In genomic region chr15:92665100-92665555, GRCh38 we compare ENCODE assay signal across 11 cellular contexts. TPM values are rescaled to one million over a fixed set of nuclear protein-coding genes. Genes with fewer than 3 reads are reported as not detected.
DNase-seq lines count a peak whose midpoint lies in the region; TF ChIP-seq lines count a peak whose summit lies in the region.
"Had no signal": no experiment of that assay in that cellular context is flagged by ENCODE, and none has a peak within 500 bp of the region (broad histone marks: within the 10 kb centered on the region; RNA-seq: fewer than 3 reads in every experiment).

No MANE protein-coding gene starts in this region.

- DNase-seq in esophagus squamous epithelium (lab: John Stamatoyannopoulos, UW) (no peak), NCI-H748 (lab: John Stamatoyannopoulos, UW; ENCODE audit: unreplicated experiment) (no peak), spleen (no peak), BE2C (no peak), NCI-H146 treated with DMSO at 0.1 percent for 48 hours (lab: John Stamatoyannopoulos, UW; ENCODE audit: unreplicated experiment) (no peak)
- DNase-seq: activated naive CD4-positive, alpha-beta T cell treated with anti-CD3 and anti-CD28 coated beads, Interleukin-2, amount 50 U/mL, for 16 hours; NCI-H446 treated with DMSO at 0.1 percent for 48 hours had no signal

- peaks cover 4% of the 10 kb centered on the region for H3K27me3 Mint-ChIP-seq in nephron (ENCODE audit: low read depth)

- H3K79me2 ChIP-seq in ACC112 (ENCODE audit: control insufficient read depth, insufficient read depth, low read length, unreplicated experiment) (no peaks in the 10 kb centered on the region), KMS-11 (ENCODE audit: insufficient read depth, low read depth) (no peaks in the 10 kb centered on the region)

- H3K4me3 ChIP-seq in ACC112 (ENCODE audit: low read depth, low read length) (peak overlapping the region; percentile 2; the same call in 1 of the 2 replicates), KMS-11 (IDR thresholded peaks at IDR 0.05; ENCODE audit: insufficient read depth, low read depth, low read length) (no peak overlapping the region), esophagus squamous epithelium (no peak overlapping the region), spleen (no peak overlapping the region), BE2C (ENCODE audit: low read depth, low read length) (no peak overlapping the region)

- intact Hi-C loops in esophagus squamous epithelium (cut with DNase I) (no loop called here), spleen (cut with DNase I; ENCODE audit: low total_unique reads) (no loop called here)

- H3K9me3 ChIP-seq in esophagus squamous epithelium, result no peaks in the 10 kb centered on the region
- no peaks in the 10 kb centered on the region for H3K9me3 ChIP-seq in spleen
- no peaks in the 10 kb centered on the region for H3K9me3 ChIP-seq in BE2C

- TF ChIP-seq POLR2A in esophagus squamous epithelium (IDR thresholded peaks at IDR 0.05), result no peak
- TF ChIP-seq POLR2A in spleen (IDR thresholded peaks at IDR 0.05), result no peak

- TF ChIP-seq CTCF in KMS-11 (conservative IDR thresholded peaks at IDR 0.05; ENCODE audit: low read depth, low read length), result no peak
- TF ChIP-seq CTCF in esophagus squamous epithelium (IDR thresholded peaks at IDR 0.05), result no peak
- TF ChIP-seq CTCF in nephron (IDR thresholded peaks at IDR 0.05; ENCODE audit: unreplicated experiment in 3 of 3), result no peak
- TF ChIP-seq CTCF in spleen (IDR thresholded peaks at IDR 0.05 in 8 of 11, conservative IDR thresholded peaks at IDR 0.05 in 3 of 11), result no peak
- no peak for TF ChIP-seq CTCF in BE2C (IDR thresholded peaks at IDR 0.05; ENCODE audit: low read depth, low read length)

- 10 to 18% methylated on average over 10 of the region's 10 CpGs for WGBS in esophagus squamous epithelium, 2 donors
- WGBS in spleen, 5 donors, result 10 to 43% (median 26%) methylated on average over 10 of the region's 10 CpGs

- H3K36me3 Mint-ChIP-seq in nephron (ENCODE audit: low read depth), result no peaks in the 10 kb centered on the region

- H3K9ac ChIP-seq in KMS-11, result peak overlapping the region; percentile 6; the same call in 1 of the 2 replicates

- H3K4me2 ChIP-seq in KMS-11, result peak overlapping the region; percentile 59

- H3K27ac Mint-ChIP-seq in nephron, result peak overlapping the region; percentile 81 to 97 (median 91)
- H3K27ac Mint-ChIP-seq: B cell had no signal

- H3K4me3 Mint-ChIP-seq in nephron, result peak overlapping the region; percentile 27 to 53 (median 52)
- H3K4me3 Mint-ChIP-seq: B cell had no signal

- H3K4me1 Mint-ChIP-seq in nephron, result peaks cover 69% of the 10 kb centered on the region
- H3K4me1 Mint-ChIP-seq: B cell had no signal

- H3K27ac ChIP-seq in ACC112 (ENCODE audit: low read depth, low read length), result no peak overlapping the region; the same call in 1 of the 2 replicates
- H3K27ac ChIP-seq in KMS-11, result peak overlapping the region; percentile 49
- peak overlapping the region in 3 of 4 donors; percentile 25 to 81 (median 72) for H3K27ac ChIP-seq in esophagus squamous epithelium
- no peak overlapping the region for H3K27ac ChIP-seq in spleen

- H3K36me3 ChIP-seq in ACC112 (ENCODE audit: insufficient read depth, low read length) (no peaks in the 10 kb centered on the region), KMS-11 (ENCODE audit: insufficient read depth) (no peaks in the 10 kb centered on the region), esophagus squamous epithelium (no peaks in the 10 kb centered on the region), spleen (no peaks in the 10 kb centered on the region), BE2C (no peaks in the 10 kb centered on the region)

- H3K4me1 ChIP-seq in ACC112 (ENCODE audit: control insufficient read depth, insufficient read depth, low read length, unreplicated experiment), result no peaks in the 10 kb centered on the region
- H3K4me1 ChIP-seq in KMS-11 (ENCODE audit: low read depth, poor library complexity, severe bottlenecking), result peaks cover 41% of the 10 kb centered on the region
- peaks cover 5 to 40% (median 19%) of the 10 kb centered on the region in 3 donors for H3K4me1 ChIP-seq in esophagus squamous epithelium
- H3K4me1 ChIP-seq in spleen, result peaks cover 0 to 16% (median under 1%) of the 10 kb centered on the region in 6 donors
- no peaks in the 10 kb centered on the region for H3K4me1 ChIP-seq in BE2C

- no peaks in the 10 kb centered on the region for H3K9me3 Mint-ChIP-seq in nephron

- no peaks in the 10 kb centered on the region for H4K20me1 ChIP-seq in KMS-11 (ENCODE audit: insufficient read depth)

- peaks cover 6% of the 10 kb centered on the region for H3K27me3 ChIP-seq in ACC112 (ENCODE audit: insufficient read depth, low read length)
- no peaks in the 10 kb centered on the region for H3K27me3 ChIP-seq in KMS-11 (ENCODE audit: insufficient read depth, low read depth)
- H3K27me3 ChIP-seq in esophagus squamous epithelium, result no peaks in the 10 kb centered on the region
- no peaks in the 10 kb centered on the region for H3K27me3 ChIP-seq in spleen (replicated peaks in 1 of 7)
- H3K27me3 ChIP-seq in BE2C, result no peaks in the 10 kb centered on the region

- H2AFZ ChIP-seq in ACC112 (ENCODE audit: low read length, unreplicated experiment) (no peak overlapping the region), KMS-11 (ENCODE audit: low read depth) (peak overlapping the region; percentile 84)

RNA-seq across cellular contexts. Expression of gene FAM174B, which starts 9.6 kb away (rescaled TPM):
- total RNA-seq in esophagus squamous epithelium (10 to 100 TPM in 1 of 4 donors, 1 to 10 TPM in 3; 1.4 to 11.7 (median 4.2) TPM), spleen (10 to 100 TPM in 4 of 7 donors, 1 to 10 TPM in 3; 7.4 to 17.9 (median 11.2) TPM)
- polyA plus RNA-seq in spleen, result 1 to 10 TPM; 2.1 to 4.8 (median 3.9) TPM
- 4.3 TPM for polyA plus RNA-seq in BE2C (2012; ENCODE audit: insufficient read depth, insufficient read length, low read depth)

Comparison
In these comparisons a context has a peak if more than half of its experiments do, and no peak if none do; other contexts are left out.
1. H3K27ac ChIP-seq: peak in KMS-11 (single experiment) and esophagus squamous epithelium (3 of 4); none in ACC112 (single experiment) and spleen (0 of 8).